In genomic region chr6:20467437-20467836, GRCh38 we compare ENCODE assay signal across 1 cellular context.
TF ChIP-seq lines count a peak whose summit lies in the region.

No MANE protein-coding gene starts in this region.

TF ChIP-seq in GM12878, 131 proteins besides CTCF, POLR2A, EP300 and RAD21 (continued from another document):
- TF ChIP-seq ZNF592 (IDR thresholded peaks at IDR 0.05) (no peak), NFIC (IDR thresholded peaks at IDR 0.05; ENCODE audit: low read depth, low read length) (peak; percentile 31; the same call in 1 of the 2 replicates), ETV6 (conservative IDR thresholded peaks at IDR 0.05 in 1 of 2, IDR thresholded peaks at IDR 0.05 in 1 of 2; ENCODE audit: borderline replicate concordance in 1 of 2, low read depth in 1 of 2) (no peak), CHD4 (IDR thresholded peaks at IDR 0.05) (no peak), ZNF217 (IDR thresholded peaks at IDR 0.05) (no peak), EED (IDR thresholded peaks at IDR 0.05; ENCODE audit: low read depth) (0 out of 2 replicates have a peak, but pooled peaks have one; percentile 10), ATF2 (IDR thresholded peaks at IDR 0.05; ENCODE audit: low read length) (0 out of 2 replicates have a peak, but pooled peaks have one; percentile 16), ATF7 (IDR thresholded peaks at IDR 0.05; ENCODE audit: low read depth) (no peak), RUNX3 (IDR thresholded peaks at IDR 0.05; ENCODE audit: low read length) (peak; percentile 60), JUNB (IDR thresholded peaks at IDR 0.05) (peak; percentile 65), ELK1 (IDR thresholded peaks at IDR 0.05; ENCODE audit: low read depth, low read length) (no peak), DPF2 (IDR thresholded peaks at IDR 0.05) (no peak), CREB1 (IDR thresholded peaks at IDR 0.05; ENCODE audit: low read depth) (no peak), BMI1 (IDR thresholded peaks at IDR 0.05; ENCODE audit: borderline replicate concordance) (no peak), GATAD2B (conservative IDR thresholded peaks at IDR 0.05; ENCODE audit: low read depth) (no peak)
